Comparison of ENCODE assay signal across 1 cellular context in the genomic region with DNA sequence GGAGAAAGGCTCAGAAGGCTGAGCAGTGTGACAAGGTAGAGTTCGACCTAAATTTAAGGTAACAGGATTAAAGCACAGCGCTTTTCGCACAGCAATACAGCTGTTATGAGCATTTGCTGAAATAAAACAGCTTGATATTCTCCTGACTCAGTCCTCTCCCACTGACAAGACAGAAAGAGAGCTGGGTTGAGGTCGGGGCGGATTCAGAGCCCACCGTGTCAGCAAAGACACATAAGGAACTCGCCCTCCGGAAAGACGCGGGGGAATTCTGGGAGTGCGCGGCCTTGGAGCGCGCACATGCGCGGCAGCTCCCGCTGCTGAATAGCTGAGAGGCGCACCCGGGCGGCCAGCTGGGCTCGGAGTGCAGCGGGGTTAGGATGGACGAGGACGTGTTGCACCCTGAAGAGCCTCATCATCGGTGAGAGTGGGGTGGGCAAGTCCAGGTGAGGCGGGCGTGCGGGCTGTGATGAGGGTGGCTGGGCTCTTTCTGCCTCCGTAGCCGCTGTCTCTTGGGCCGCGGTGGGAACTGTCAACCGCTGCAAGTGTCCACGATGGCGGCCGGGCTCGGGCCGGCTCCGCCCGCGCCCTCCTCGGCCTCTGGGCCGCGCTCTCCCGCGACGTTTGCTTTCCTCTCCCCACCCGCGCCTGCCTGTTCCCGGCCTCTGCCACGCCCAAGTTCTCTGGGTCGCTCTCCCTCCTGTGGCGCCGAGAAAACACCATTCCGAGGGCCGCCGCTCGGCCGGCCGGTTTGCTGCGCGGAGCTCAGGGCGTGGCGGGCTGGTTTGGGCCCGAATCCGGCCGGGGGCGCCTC.
TF ChIP-seq lines count a peak whose summit lies in the region.

No MANE protein-coding gene starts in this region.

TF ChIP-seq in K562, 482 proteins besides CTCF, POLR2A, EP300 and RAD21 (continued from another document and continues in another):
- TF ChIP-seq, protein P1, sequence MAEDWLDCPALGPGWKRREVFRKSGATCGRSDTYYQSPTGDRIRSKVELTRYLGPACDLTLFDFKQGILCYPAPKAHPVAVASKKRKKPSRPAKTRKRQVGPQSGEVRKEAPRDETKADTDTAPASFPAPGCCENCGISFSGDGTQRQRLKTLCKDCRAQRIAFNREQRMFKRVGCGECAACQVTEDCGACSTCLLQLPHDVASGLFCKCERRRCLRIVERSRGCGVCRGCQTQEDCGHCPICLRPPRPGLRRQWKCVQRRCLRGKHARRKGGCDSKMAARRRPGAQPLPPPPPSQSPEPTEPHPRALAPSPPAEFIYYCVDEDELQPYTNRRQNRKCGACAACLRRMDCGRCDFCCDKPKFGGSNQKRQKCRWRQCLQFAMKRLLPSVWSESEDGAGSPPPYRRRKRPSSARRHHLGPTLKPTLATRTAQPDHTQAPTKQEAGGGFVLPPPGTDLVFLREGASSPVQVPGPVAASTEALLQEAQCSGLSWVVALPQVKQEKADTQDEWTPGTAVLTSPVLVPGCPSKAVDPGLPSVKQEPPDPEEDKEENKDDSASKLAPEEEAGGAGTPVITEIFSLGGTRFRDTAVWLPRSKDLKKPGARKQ (CRISPR knock-in tag; IDR thresholded peaks at IDR 0.05): peak; percentile 56; the same call in 1 of the 2 replicates
- TF ChIP-seq FOS (IDR thresholded peaks at IDR 0.05; ENCODE audit: extremely low read depth, insufficient read length): no peak
- no peak for TF ChIP-seq C11orf30 (IDR thresholded peaks at IDR 0.05; ENCODE audit: low read depth)
- TF ChIP-seq, protein P2, sequence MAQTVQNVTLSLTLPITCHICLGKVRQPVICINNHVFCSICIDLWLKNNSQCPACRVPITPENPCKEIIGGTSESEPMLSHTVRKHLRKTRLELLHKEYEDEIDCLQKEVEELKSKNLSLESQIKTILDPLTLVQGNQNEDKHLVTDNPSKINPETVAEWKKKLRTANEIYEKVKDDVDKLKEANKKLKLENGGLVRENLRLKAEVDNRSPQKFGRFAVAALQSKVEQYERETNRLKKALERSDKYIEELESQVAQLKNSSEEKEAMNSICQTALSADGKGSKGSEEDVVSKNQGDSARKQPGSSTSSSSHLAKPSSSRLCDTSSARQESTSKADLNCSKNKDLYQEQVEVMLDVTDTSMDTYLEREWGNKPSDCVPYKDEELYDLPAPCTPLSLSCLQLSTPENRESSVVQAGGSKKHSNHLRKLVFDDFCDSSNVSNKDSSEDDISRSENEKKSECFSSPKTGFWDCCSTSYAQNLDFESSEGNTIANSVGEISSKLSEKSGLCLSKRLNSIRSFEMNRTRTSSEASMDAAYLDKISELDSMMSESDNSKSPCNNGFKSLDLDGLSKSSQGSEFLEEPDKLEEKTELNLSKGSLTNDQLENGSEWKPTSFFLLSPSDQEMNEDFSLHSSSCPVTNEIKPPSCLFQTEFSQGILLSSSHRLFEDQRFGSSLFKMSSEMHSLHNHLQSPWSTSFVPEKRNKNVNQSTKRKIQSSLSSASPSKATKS (CRISPR knock-in tag; IDR thresholded peaks at IDR 0.05): no peak
- TF ChIP-seq NCOR1 (IDR thresholded peaks at IDR 0.05): no peak
- TF ChIP-seq, protein P3, sequence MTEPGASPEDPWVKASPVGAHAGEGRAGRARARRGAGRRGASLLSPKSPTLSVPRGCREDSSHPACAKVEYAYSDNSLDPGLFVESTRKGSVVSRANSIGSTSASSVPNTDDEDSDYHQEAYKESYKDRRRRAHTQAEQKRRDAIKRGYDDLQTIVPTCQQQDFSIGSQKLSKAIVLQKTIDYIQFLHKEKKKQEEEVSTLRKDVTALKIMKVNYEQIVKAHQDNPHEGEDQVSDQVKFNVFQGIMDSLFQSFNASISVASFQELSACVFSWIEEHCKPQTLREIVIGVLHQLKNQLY (CRISPR knock-in tag; conservative IDR thresholded peaks at IDR 0.05): no peak
- no peak for TF ChIP-seq KDM2B (CRISPR knock-in tag; IDR thresholded peaks at IDR 0.05)
- no peak for TF ChIP-seq MEF2A (IDR thresholded peaks at IDR 0.05; ENCODE audit: control insufficient read depth, low read depth, low read length)
- no peak for TF ChIP-seq CHD4 (IDR thresholded peaks at IDR 0.05; ENCODE audit: insufficient read depth, insufficient replicate concordance, low read depth, low read length, poor library complexity, severe bottlenecking)
- TF ChIP-seq HEY1 (CRISPR knock-in tag; IDR thresholded peaks at IDR 0.05; ENCODE audit: borderline replicate concordance): no peak
- no peak for TF ChIP-seq DMBX1 (CRISPR knock-in tag; IDR thresholded peaks at IDR 0.05; ENCODE audit: borderline replicate concordance)
- no peak for TF ChIP-seq ZKSCAN3 (CRISPR knock-in tag; IDR thresholded peaks at IDR 0.05)
- TF ChIP-seq, protein P4, sequence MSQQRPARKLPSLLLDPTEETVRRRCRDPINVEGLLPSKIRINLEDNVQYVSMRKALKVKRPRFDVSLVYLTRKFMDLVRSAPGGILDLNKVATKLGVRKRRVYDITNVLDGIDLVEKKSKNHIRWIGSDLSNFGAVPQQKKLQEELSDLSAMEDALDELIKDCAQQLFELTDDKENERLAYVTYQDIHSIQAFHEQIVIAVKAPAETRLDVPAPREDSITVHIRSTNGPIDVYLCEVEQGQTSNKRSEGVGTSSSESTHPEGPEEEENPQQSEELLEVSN (IDR thresholded peaks at IDR 0.05; ENCODE audit: borderline replicate concordance in 1 of 2, extremely low read depth in 1 of 2, insufficient read depth in 1 of 2, insufficient read length in 1 of 2, low read depth in 1 of 2, low read length in 1 of 2, poor library complexity in 1 of 2, severe bottlenecking in 1 of 2): peak; percentile 85 to 94
- TF ChIP-seq ZNF830 (CRISPR knock-in tag; IDR thresholded peaks at IDR 0.05): no peak
- TF ChIP-seq ZNF785 (CRISPR knock-in tag; IDR thresholded peaks at IDR 0.05): no peak
- TF ChIP-seq XRCC4 (IDR thresholded peaks at IDR 0.05; ENCODE audit: extremely low read depth, insufficient read depth, insufficient read length): no peak
- TF ChIP-seq RFX1 (IDR thresholded peaks at IDR 0.05): no peak
- no peak for TF ChIP-seq ZFP36 (IDR thresholded peaks at IDR 0.05; ENCODE audit: low read depth, low read length, partially characterized antibody)
- TF ChIP-seq KLF10 (CRISPR knock-in tag; IDR thresholded peaks at IDR 0.05): no peak
- TF ChIP-seq, protein P5, sequence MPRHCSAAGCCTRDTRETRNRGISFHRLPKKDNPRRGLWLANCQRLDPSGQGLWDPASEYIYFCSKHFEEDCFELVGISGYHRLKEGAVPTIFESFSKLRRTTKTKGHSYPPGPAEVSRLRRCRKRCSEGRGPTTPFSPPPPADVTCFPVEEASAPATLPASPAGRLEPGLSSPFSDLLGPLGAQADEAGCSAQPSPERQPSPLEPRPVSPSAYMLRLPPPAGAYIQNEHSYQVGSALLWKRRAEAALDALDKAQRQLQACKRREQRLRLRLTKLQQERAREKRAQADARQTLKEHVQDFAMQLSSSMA (CRISPR knock-in tag; IDR thresholded peaks at IDR 0.05): no peak
- no peak for TF ChIP-seq ZNF408 (CRISPR knock-in tag; IDR thresholded peaks at IDR 0.05; ENCODE audit: low read depth)
- 0 out of 2 replicates have a peak, but pooled peaks have one; percentile 25 for TF ChIP-seq ESRRA (IDR thresholded peaks at IDR 0.05; ENCODE audit: borderline replicate concordance, low read depth)
- TF ChIP-seq, protein P6, sequence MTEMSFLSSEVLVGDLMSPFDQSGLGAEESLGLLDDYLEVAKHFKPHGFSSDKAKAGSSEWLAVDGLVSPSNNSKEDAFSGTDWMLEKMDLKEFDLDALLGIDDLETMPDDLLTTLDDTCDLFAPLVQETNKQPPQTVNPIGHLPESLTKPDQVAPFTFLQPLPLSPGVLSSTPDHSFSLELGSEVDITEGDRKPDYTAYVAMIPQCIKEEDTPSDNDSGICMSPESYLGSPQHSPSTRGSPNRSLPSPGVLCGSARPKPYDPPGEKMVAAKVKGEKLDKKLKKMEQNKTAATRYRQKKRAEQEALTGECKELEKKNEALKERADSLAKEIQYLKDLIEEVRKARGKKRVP (CRISPR knock-in tag; IDR thresholded peaks at IDR 0.05): no peak
- no peak for TF ChIP-seq HIVEP1 (CRISPR knock-in tag; IDR thresholded peaks at IDR 0.05)
- TF ChIP-seq, protein P7, sequence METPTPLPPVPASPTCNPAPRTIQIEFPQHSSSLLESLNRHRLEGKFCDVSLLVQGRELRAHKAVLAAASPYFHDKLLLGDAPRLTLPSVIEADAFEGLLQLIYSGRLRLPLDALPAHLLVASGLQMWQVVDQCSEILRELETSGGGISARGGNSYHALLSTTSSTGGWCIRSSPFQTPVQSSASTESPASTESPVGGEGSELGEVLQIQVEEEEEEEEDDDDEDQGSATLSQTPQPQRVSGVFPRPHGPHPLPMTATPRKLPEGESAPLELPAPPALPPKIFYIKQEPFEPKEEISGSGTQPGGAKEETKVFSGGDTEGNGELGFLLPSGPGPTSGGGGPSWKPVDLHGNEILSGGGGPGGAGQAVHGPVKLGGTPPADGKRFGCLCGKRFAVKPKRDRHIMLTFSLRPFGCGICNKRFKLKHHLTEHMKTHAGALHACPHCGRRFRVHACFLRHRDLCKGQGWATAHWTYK (CRISPR knock-in tag; IDR thresholded peaks at IDR 0.05): no peak
- peak; percentile 61 for TF ChIP-seq HMGN3 (IDR thresholded peaks at IDR 0.05; ENCODE audit: borderline replicate concordance, extremely low read depth, insufficient read length, low read depth, low read length)
- no peak for TF ChIP-seq SMARCA4 (IDR thresholded peaks at IDR 0.05)
- TF ChIP-seq, protein P8, sequence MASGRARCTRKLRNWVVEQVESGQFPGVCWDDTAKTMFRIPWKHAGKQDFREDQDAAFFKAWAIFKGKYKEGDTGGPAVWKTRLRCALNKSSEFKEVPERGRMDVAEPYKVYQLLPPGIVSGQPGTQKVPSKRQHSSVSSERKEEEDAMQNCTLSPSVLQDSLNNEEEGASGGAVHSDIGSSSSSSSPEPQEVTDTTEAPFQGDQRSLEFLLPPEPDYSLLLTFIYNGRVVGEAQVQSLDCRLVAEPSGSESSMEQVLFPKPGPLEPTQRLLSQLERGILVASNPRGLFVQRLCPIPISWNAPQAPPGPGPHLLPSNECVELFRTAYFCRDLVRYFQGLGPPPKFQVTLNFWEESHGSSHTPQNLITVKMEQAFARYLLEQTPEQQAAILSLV (tag; IDR thresholded peaks at IDR 0.05): no peak
- no peak for TF ChIP-seq RBM39 (optimal IDR thresholded peaks at IDR 0.05; ENCODE audit: low read depth, low read length)
- peak in 1 of 2 experiments; percentile 90; a peak in 2 of 4 replicates for TF ChIP-seq HDAC1 (IDR thresholded peaks at IDR 0.05)
- TF ChIP-seq, protein P9, sequence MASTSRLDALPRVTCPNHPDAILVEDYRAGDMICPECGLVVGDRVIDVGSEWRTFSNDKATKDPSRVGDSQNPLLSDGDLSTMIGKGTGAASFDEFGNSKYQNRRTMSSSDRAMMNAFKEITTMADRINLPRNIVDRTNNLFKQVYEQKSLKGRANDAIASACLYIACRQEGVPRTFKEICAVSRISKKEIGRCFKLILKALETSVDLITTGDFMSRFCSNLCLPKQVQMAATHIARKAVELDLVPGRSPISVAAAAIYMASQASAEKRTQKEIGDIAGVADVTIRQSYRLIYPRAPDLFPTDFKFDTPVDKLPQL (IDR thresholded peaks at IDR 0.05; ENCODE audit: extremely low read depth, insufficient read length): no peak
- TF ChIP-seq FOXP1 (CRISPR knock-in tag; IDR thresholded peaks at IDR 0.05): 0 out of 2 replicates have a peak, but pooled peaks have one; percentile 31
- no peak for TF ChIP-seq ZNF212 (CRISPR knock-in tag; IDR thresholded peaks at IDR 0.05)
- TF ChIP-seq ATF1 (CRISPR knock-in tag; IDR thresholded peaks at IDR 0.05): no peak
- TF ChIP-seq ATF1 (tag; IDR thresholded peaks at IDR 0.05): peak; percentile 49
- TF ChIP-seq, protein P10, sequence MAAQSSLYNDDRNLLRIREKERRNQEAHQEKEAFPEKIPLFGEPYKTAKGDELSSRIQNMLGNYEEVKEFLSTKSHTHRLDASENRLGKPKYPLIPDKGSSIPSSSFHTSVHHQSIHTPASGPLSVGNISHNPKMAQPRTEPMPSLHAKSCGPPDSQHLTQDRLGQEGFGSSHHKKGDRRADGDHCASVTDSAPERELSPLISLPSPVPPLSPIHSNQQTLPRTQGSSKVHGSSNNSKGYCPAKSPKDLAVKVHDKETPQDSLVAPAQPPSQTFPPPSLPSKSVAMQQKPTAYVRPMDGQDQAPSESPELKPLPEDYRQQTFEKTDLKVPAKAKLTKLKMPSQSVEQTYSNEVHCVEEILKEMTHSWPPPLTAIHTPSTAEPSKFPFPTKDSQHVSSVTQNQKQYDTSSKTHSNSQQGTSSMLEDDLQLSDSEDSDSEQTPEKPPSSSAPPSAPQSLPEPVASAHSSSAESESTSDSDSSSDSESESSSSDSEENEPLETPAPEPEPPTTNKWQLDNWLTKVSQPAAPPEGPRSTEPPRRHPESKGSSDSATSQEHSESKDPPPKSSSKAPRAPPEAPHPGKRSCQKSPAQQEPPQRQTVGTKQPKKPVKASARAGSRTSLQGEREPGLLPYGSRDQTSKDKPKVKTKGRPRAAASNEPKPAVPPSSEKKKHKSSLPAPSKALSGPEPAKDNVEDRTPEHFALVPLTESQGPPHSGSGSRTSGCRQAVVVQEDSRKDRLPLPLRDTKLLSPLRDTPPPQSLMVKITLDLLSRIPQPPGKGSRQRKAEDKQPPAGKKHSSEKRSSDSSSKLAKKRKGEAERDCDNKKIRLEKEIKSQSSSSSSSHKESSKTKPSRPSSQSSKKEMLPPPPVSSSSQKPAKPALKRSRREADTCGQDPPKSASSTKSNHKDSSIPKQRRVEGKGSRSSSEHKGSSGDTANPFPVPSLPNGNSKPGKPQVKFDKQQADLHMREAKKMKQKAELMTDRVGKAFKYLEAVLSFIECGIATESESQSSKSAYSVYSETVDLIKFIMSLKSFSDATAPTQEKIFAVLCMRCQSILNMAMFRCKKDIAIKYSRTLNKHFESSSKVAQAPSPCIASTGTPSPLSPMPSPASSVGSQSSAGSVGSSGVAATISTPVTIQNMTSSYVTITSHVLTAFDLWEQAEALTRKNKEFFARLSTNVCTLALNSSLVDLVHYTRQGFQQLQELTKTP (IDR thresholded peaks at IDR 0.05; ENCODE audit: low read depth in 1 of 2, partially characterized antibody in 2 of 2): no peak
- TF ChIP-seq, protein P11, sequence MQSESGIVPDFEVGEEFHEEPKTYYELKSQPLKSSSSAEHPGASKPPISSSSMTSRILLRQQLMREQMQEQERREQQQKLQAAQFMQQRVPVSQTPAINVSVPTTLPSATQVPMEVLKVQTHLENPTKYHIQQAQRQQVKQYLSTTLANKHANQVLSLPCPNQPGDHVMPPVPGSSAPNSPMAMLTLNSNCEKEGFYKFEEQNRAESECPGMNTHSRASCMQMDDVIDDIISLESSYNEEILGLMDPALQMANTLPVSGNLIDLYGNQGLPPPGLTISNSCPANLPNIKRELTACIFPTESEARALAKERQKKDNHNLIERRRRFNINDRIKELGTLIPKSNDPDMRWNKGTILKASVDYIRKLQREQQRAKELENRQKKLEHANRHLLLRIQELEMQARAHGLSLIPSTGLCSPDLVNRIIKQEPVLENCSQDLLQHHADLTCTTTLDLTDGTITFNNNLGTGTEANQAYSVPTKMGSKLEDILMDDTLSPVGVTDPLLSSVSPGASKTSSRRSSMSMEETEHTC (IDR thresholded peaks at IDR 0.05): no peak
- 0 out of 2 replicates have a peak, but pooled peaks have one; percentile 19 for TF ChIP-seq KAT7 (CRISPR knock-in tag; IDR thresholded peaks at IDR 0.05; ENCODE audit: borderline replicate concordance)
- TF ChIP-seq PRPF4 (IDR thresholded peaks at IDR 0.05; ENCODE audit: insufficient read depth, low read depth, low read length, poor library complexity, severe bottlenecking): no peak
- TF ChIP-seq ZNF583 (CRISPR knock-in tag; IDR thresholded peaks at IDR 0.05): no peak
- TF ChIP-seq ZNF232 (CRISPR knock-in tag; IDR thresholded peaks at IDR 0.05): no peak
- TF ChIP-seq NR2C2 (CRISPR knock-in tag; IDR thresholded peaks at IDR 0.05): no peak
- peak; percentile 81; the same call in 1 of the 2 replicates for TF ChIP-seq NR2C2 (tag; IDR thresholded peaks at IDR 0.05)
- no peak for TF ChIP-seq ZSCAN29 (IDR thresholded peaks at IDR 0.05)
- peak; percentile 75 for TF ChIP-seq RBBP5 (IDR thresholded peaks at IDR 0.05; ENCODE audit: borderline replicate concordance, insufficient read depth, low read length, poor library complexity, severe bottlenecking)
- TF ChIP-seq RFX5 (IDR thresholded peaks at IDR 0.05; ENCODE audit: low read depth, low read length): no peak
